Comparison of ENCODE assay signal across 1 cellular context in the genomic region with DNA sequence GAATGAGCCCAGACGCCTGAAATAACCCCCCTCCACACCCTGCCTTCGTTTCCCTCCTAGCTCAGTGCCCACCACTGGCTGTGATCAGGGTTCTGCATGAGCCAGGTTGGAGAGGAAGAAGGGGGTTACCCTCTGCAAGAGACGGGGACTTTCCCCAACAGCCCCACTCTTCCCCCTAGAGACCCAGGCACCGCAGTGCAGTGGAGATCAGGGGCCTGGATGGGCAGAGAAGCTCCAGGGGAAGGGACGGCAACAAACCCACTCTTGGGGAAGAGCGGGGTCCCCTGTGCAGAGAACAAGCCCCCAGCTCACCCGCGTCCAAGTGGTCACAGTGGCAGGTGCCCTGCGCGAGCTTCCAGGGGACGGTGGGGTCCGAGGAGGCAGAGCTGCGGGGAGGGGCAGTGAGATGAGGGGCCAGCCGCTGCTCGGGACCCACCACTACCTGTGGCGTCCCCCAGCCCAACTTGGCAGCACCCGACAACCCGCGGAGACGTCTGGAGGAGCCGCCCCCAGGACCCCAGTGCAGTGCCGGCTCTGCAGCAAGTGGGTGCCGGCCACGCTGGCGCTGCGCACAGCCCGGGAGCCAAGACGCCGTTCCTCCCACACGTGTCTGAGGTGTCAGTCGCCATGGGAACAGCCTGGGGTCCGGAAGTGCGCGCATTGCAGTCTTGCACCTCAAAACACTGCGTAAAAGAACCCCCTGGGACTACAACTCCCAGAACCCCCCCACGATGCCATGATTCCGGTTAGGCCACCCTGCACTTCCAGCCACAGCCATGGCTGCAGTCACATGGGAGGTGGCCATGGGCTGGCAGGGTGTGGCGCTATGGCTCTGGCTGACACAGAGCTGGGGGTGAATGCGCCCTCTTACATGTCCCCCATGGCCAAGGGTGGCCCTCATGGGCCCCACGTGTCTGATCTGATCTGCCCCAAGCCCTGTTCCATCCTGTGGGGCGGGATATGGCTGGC.
TF ChIP-seq lines count a peak whose summit lies in the region.

No MANE protein-coding gene starts in this region.

TF ChIP-seq in SK-N-SH, 30 proteins besides CTCF, POLR2A, EP300 and RAD21 (continued from another document):
- TF ChIP-seq IRF3 (IDR thresholded peaks at IDR 0.05; ENCODE audit: low read depth, low read length) (no peak), RXRA (IDR thresholded peaks at IDR 0.05; ENCODE audit: borderline replicate concordance, low read depth) (no peak), REST (IDR thresholded peaks at IDR 0.05; ENCODE audit: low read depth, low read length) (no peak), EZH2phosphoT487 (IDR thresholded peaks at IDR 0.05; ENCODE audit: borderline replicate concordance, low read depth) (no peak)
- TF ChIP-seq, protein P1, sequence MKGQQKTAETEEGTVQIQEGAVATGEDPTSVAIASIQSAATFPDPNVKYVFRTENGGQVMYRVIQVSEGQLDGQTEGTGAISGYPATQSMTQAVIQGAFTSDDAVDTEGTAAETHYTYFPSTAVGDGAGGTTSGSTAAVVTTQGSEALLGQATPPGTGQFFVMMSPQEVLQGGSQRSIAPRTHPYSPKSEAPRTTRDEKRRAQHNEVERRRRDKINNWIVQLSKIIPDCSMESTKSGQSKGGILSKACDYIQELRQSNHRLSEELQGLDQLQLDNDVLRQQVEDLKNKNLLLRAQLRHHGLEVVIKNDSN (IDR thresholded peaks at IDR 0.05; ENCODE audit: borderline replicate concordance, low read depth) = no peak
